8 cellular contexts compared by ENCODE assay signal in genomic region chr7:148882668-148883232, GRCh38. TPM values are rescaled to one million over a fixed set of nuclear protein-coding genes. Genes with fewer than 3 reads are reported as not detected.
A peak's percentile ranks its signal among the peaks of the same experiment; 100 is the strongest.
DNase-seq lines count a peak whose midpoint lies in the region; ATAC-seq and TF ChIP-seq lines count a peak whose summit lies in the region.

No MANE protein-coding gene starts in this region.

- H3K9ac ChIP-seq in iPS-15b (ENCODE audit: low read depth, low read length): no peak overlapping the region

- H3K4me3 ChIP-seq in right atrium auricular region (peak overlapping the region; percentile 86 to 97), iPS-15b (ENCODE audit: low read depth, low read length) (peak overlapping the region; percentile 66), stomach (peak overlapping the region; percentile 87 to 99 (median 96))

- H3K36me3 Mint-ChIP-seq in WTC11: peaks cover 8% of the 10 kb centered on the region

- WGBS in stomach, 5 donors: 3 to 5% (median 4%) methylated on average over 12 of the region's 12 CpGs

- peaks cover 11% of the 10 kb centered on the region for H3K4me1 Mint-ChIP-seq in WTC11

- no peaks in the 10 kb centered on the region for H3K27me3 ChIP-seq in right atrium auricular region
- H3K27me3 ChIP-seq in iPS-15b (ENCODE audit: control insufficient read depth, insufficient read depth, low read length): no peaks in the 10 kb centered on the region
- H3K27me3 ChIP-seq in stomach: peaks cover 0 to 4% (median 0%) of the 10 kb centered on the region in 3 donors

- H3K9me3 Mint-ChIP-seq in WTC11: no peaks in the 10 kb centered on the region

- H3K9me3 ChIP-seq in right atrium auricular region: no peaks in the 10 kb centered on the region
- H3K9me3 ChIP-seq in iPS-15b (ENCODE audit: control insufficient read depth, insufficient read depth, low read length): no peaks in the 10 kb centered on the region
- H3K9me3 ChIP-seq in stomach: no peaks in the 10 kb centered on the region

- H3K27me3 Mint-ChIP-seq in WTC11 (ENCODE audit: low read depth): no peaks in the 10 kb centered on the region; the same call in 1 of the 2 replicates

- ATAC-seq in left ventricle myocardium superior: no peak
- ATAC-seq in WTC11: no peak

- peak overlapping the region; percentile 76; the same call in 1 of the 2 replicates for H3K27ac Mint-ChIP-seq in WTC11

- H3K27ac ChIP-seq in right atrium auricular region: no peak overlapping the region
- H3K27ac ChIP-seq in stomach: peak overlapping the region in 2 of 5 donors; percentile 90 to 97
- no peak overlapping the region for H3K27ac ChIP-seq in substantia nigra (ENCODE audit: low read depth, low read length, poor library complexity, severe bottlenecking)

- H3K4me1 ChIP-seq in right atrium auricular region (peaks cover 0 to 4% of the 10 kb centered on the region in 2 donors), iPS-15b (ENCODE audit: control insufficient read depth, insufficient read depth, low read length) (no peaks in the 10 kb centered on the region), stomach (peaks cover 5 to 14% (median 9%) of the 10 kb centered on the region in 4 donors)

- H3K36me3 ChIP-seq in right atrium auricular region: no peaks in the 10 kb centered on the region
- no peaks in the 10 kb centered on the region for H3K36me3 ChIP-seq in iPS-15b (ENCODE audit: control insufficient read depth, insufficient read depth, low read length)
- H3K36me3 ChIP-seq in stomach: no peaks in the 10 kb centered on the region

- CTCF ChIA-PET in WTC11 (lab: Charles Lee): interaction anchor here (0.8 to 1.6 kb wide), 3 partner anchors 26 to 80 kb away, joined by 3 to 9 read pairs (median 5); no protein-coding TSS in a partner anchor

- H3K4me3 Mint-ChIP-seq in WTC11: peak overlapping the region; percentile 91

- DNase-seq in right atrium auricular region (ENCODE audit: low spot score) (no peak), left ventricle myocardium superior (no peak), WTC11 (ENCODE audit: low spot score) (no peak), stomach (no peak), substantia nigra (lab: John Stamatoyannopoulos, UW) (no peak), SKM-1 treated with dmso at 0.1 percent for 144 hours (lab: John Stamatoyannopoulos, UW; ENCODE audit: unreplicated experiment) (no peak), NCI-H1436 (lab: John Stamatoyannopoulos, UW) (no peak)

- TF ChIP-seq CTCF in right atrium auricular region (IDR thresholded peaks at IDR 0.05) (no peak), WTC11 (IDR thresholded peaks at IDR 0.05) (no peak), stomach (IDR thresholded peaks at IDR 0.05) (no peak)

- POLR2A ChIA-PET in WTC11 (lab: Charles Lee): interaction anchor here (0.7 to 1.4 kb wide), 2 partner anchors 9 to 58 kb away, joined by 4 to 6 read pairs; no protein-coding TSS in a partner anchor

- intact Hi-C loops in left ventricle myocardium superior (cut with micrococcal nuclease): no loop called here
- intact Hi-C loops in stomach (cut with DNase I; ENCODE audit: low total_unique reads): loop anchor here (10.0 kb wide), 1 partner anchor 72 kb away; no protein-coding TSS in a partner anchor

- TF ChIP-seq POLR2A in stomach (IDR thresholded peaks at IDR 0.05): no peak

- no peak for TF ChIP-seq EP300 in stomach (IDR thresholded peaks at IDR 0.05)

TF ChIP-seq in WTC11, 78 proteins besides CTCF, POLR2A, EP300 and RAD21 (continues in another document):
- TF ChIP-seq ESRRA (CRISPR knock-in tag; IDR thresholded peaks at IDR 0.05; ENCODE audit: borderline replicate concordance) (no peak), ZNF232 (CRISPR knock-in tag; IDR thresholded peaks at IDR 0.05) (no peak), ZNF263 (CRISPR knock-in tag; IDR thresholded peaks at IDR 0.05; ENCODE audit: low read depth) (no peak), AR (CRISPR knock-in tag; IDR thresholded peaks at IDR 0.05) (no peak), STAT6 (CRISPR knock-in tag; conservative IDR thresholded peaks at IDR 0.05; ENCODE audit: low read depth) (no peak), ZNF512 (CRISPR knock-in tag; IDR thresholded peaks at IDR 0.05; ENCODE audit: borderline replicate concordance) (no peak), USF2 (CRISPR knock-in tag; IDR thresholded peaks at IDR 0.05) (no peak), FOXP4 (CRISPR knock-in tag; IDR thresholded peaks at IDR 0.05) (no peak), RELA (CRISPR knock-in tag; IDR thresholded peaks at IDR 0.05; ENCODE audit: borderline replicate concordance) (no peak)

RNA-seq across cellular contexts. Expression of gene EZH2, which starts 1.3 kb away (rescaled TPM):
- under 1 TPM; 0.26 to 0.98 TPM for total RNA-seq in right atrium auricular region
- total RNA-seq in left ventricle myocardium superior: 1.1 TPM
- total RNA-seq in WTC11 (2021): 28.5 to 35.4 TPM (median 28.6 TPM) in 3 replicates
- total RNA-seq in stomach: 10 to 100 TPM in 2 of 5 donors, 1 to 10 TPM in 1, under 1 TPM in 2; under 0.01 to 12.9 (median 5.5) TPM
- 10 to 100 TPM in 1 of 3 donors, 1 to 10 TPM in 2; 2.9 to 10.1 (median 3.7) TPM for polyA plus RNA-seq in stomach
